In genomic region chr19:45154064-45154827, GRCh38 we compare ENCODE assay signal across 8 cellular contexts. TPM values are rescaled to one million over a fixed set of nuclear protein-coding genes. Genes with fewer than 3 reads are reported as not detected.
DNase-seq lines count a peak whose midpoint lies in the region; ATAC-seq and TF ChIP-seq lines count a peak whose summit lies in the region.

No MANE protein-coding gene starts in this region.

- peaks cover 46% of the 10 kb centered on the region for H3K27me3 Mint-ChIP-seq in activated T-cell treated with anti-CD3 and anti-CD28 coated beads, Interleukin-2, amount 50 U/mL, for 24 hours
- peaks cover 39% of the 10 kb centered on the region for H3K27me3 Mint-ChIP-seq in activated CD8-positive, alpha-beta T cell treated with anti-CD3 and anti-CD28 coated beads, Interleukin-2, amount 10 ng/mL, durations not matched to agents 7 days and 5 days (ENCODE audit: low read depth)

- H3K9me3 Mint-ChIP-seq in activated T-cell treated with anti-CD3 and anti-CD28 coated beads, Interleukin-2, amount 50 U/mL, for 24 hours = peaks cover 4% of the 10 kb centered on the region
- no peaks in the 10 kb centered on the region for H3K9me3 Mint-ChIP-seq in activated CD8-positive, alpha-beta T cell treated with anti-CD3 and anti-CD28 coated beads, Interleukin-2, amount 10 ng/mL, durations not matched to agents 7 days and 5 days (ENCODE audit: insufficient read depth)

- intact Hi-C loops in thyroid gland (cut with DNase I) = no loop called here

- WGBS in thyroid gland, 2 donors = 52 to 69% methylated on average over 12 to 19 of the region's 19 CpGs

- no peak for TF ChIP-seq CTCF in thyroid gland (IDR thresholded peaks at IDR 0.05)

- H3K4me3 ChIP-seq in thyroid gland (replicated peaks in 1 of 3) = no peak overlapping the region

- DNase-seq in activated T-cell treated with anti-CD3 and anti-CD28 coated beads, Interleukin-2, amount 50 U/mL, for 24 hours = no peak
- DNase-seq in activated T-cell treated with anti-CD3 and anti-CD28 coated beads for 4 hours (no peak), hepatic stellate cell (ENCODE audit: low spot score) (peak; percentile 77), NCI-H1048 (lab: John Stamatoyannopoulos, UW) (no peak), thyroid gland (no peak), HPDE6-E6E7 (ENCODE audit: extremely low spot score) (no peak)
- DNase-seq in activated CD8-positive, alpha-beta T cell treated with anti-CD3 and anti-CD28 coated beads, Interleukin-2, amount 10 ng/mL, durations not matched to agents 7 days and 5 days = no peak

- ATAC-seq in activated CD8-positive, alpha-beta T cell treated with anti-CD3 and anti-CD28 coated beads, Interleukin-2, amount 10 ng/mL, durations not matched to agents 7 days and 5 days = no peak

- peak overlapping the region; percentile 79 for H3K27ac Mint-ChIP-seq in activated T-cell treated with anti-CD3 and anti-CD28 coated beads, Interleukin-2, amount 50 U/mL, for 24 hours
- peak overlapping the region; percentile 60 for H3K27ac Mint-ChIP-seq in activated CD8-positive, alpha-beta T cell treated with anti-CD3 and anti-CD28 coated beads, Interleukin-2, amount 10 ng/mL, durations not matched to agents 7 days and 5 days

- CTCF ChIA-PET in activated CD8-positive, alpha-beta T cell treated with anti-CD3 and anti-CD28 coated beads, Interleukin-2, amount 10 ng/mL, durations not matched to agents 7 days and 5 days (lab: Charles Lee) = interaction anchor here (1.3 to 1.5 kb wide), 2 partner anchors 10 to 51 kb away, joined by 3 to 4 read pairs; no protein-coding TSS in a partner anchor

- H3K27me3 ChIP-seq in thyroid gland = peaks cover 6% of the 10 kb centered on the region

- H3K27ac ChIP-seq in temporal lobe (ENCODE audit: low read depth, low read length) (peak overlapping the region; percentile 5), thyroid gland (no peak overlapping the region)

- peak overlapping the region; percentile 35 for H3K4me3 Mint-ChIP-seq in activated T-cell treated with anti-CD3 and anti-CD28 coated beads, Interleukin-2, amount 50 U/mL, for 24 hours
- peak overlapping the region; percentile 36 for H3K4me3 Mint-ChIP-seq in activated CD8-positive, alpha-beta T cell treated with anti-CD3 and anti-CD28 coated beads, Interleukin-2, amount 10 ng/mL, durations not matched to agents 7 days and 5 days

- peaks cover 22% of the 10 kb centered on the region for H3K4me1 Mint-ChIP-seq in activated T-cell treated with anti-CD3 and anti-CD28 coated beads, Interleukin-2, amount 50 U/mL, for 24 hours (ENCODE audit: low read depth)
- H3K4me1 Mint-ChIP-seq in activated CD8-positive, alpha-beta T cell treated with anti-CD3 and anti-CD28 coated beads, Interleukin-2, amount 10 ng/mL, durations not matched to agents 7 days and 5 days (ENCODE audit: low read depth) = peaks cover 31% of the 10 kb centered on the region

- H3K4me1 ChIP-seq in thyroid gland = peaks cover 21 to 26% of the 10 kb centered on the region in 2 donors

- no peaks in the 10 kb centered on the region for H3K9me3 ChIP-seq in thyroid gland

- POLR2A ChIA-PET in activated CD8-positive, alpha-beta T cell treated with anti-CD3 and anti-CD28 coated beads, Interleukin-2, amount 10 ng/mL, durations not matched to agents 7 days and 5 days (lab: Charles Lee) = interaction anchor here (1.2 to 2.5 kb wide), 2 partner anchors 10 to 24 kb away, joined by 3 to 10 read pairs; partner anchors contain the start of genes BLOC1S3 and TRAPPC6A

- H3K36me3 Mint-ChIP-seq in activated T-cell treated with anti-CD3 and anti-CD28 coated beads, Interleukin-2, amount 50 U/mL, for 24 hours (ENCODE audit: low read depth) = peaks cover 2% of the 10 kb centered on the region
- H3K36me3 Mint-ChIP-seq in activated CD8-positive, alpha-beta T cell treated with anti-CD3 and anti-CD28 coated beads, Interleukin-2, amount 10 ng/mL, durations not matched to agents 7 days and 5 days (ENCODE audit: low read depth) = peaks cover 14% of the 10 kb centered on the region

- TF ChIP-seq POLR2A in thyroid gland (IDR thresholded peaks at IDR 0.05) = no peak

- no peaks in the 10 kb centered on the region for H3K36me3 ChIP-seq in thyroid gland

RNA-seq across cellular contexts. Expression of gene NKPD1, which starts 6.5 kb away (rescaled TPM):
- total RNA-seq in activated CD8-positive, alpha-beta T cell treated with anti-CD3 and anti-CD28 coated beads, Interleukin-2, amount 10 ng/mL, durations not matched to agents 7 days and 5 days = under 1 TPM; 0.16 to 0.24 TPM
- total RNA-seq in temporal lobe = 0.49 TPM
- 1 to 10 TPM in 1 of 4 donors, under 1 TPM in 3; 0.44 to 1.3 (median 0.68) TPM for total RNA-seq in thyroid gland

RNA-seq across cellular contexts. Expression of gene TRAPPC6A, which starts 23.8 kb away (rescaled TPM):
- 10 to 100 TPM; 54.0 to 55.5 TPM for total RNA-seq in activated CD8-positive, alpha-beta T cell treated with anti-CD3 and anti-CD28 coated beads, Interleukin-2, amount 10 ng/mL, durations not matched to agents 7 days and 5 days
- total RNA-seq in temporal lobe = 2.7 TPM
- 10 to 100 TPM; 25.0 to 53.3 (median 38.8) TPM for total RNA-seq in thyroid gland

RNA-seq across cellular contexts. Expression of gene BLOC1S3, which starts 24.3 kb away (rescaled TPM):
- total RNA-seq in activated CD8-positive, alpha-beta T cell treated with anti-CD3 and anti-CD28 coated beads, Interleukin-2, amount 10 ng/mL, durations not matched to agents 7 days and 5 days = 10 to 100 TPM; 16.0 to 16.7 TPM
- 3.4 TPM for total RNA-seq in temporal lobe
- total RNA-seq in thyroid gland = 10 to 100 TPM in 3 of 4 donors, 1 to 10 TPM in 1; 9.1 to 15.4 (median 11.9) TPM
